ENCODE assay signal across 13 cellular contexts in genomic region chr18:76346490-76347130, GRCh38.
A peak's percentile ranks its signal among the peaks of the same experiment; 100 is the strongest.
DNase-seq lines count a peak whose midpoint lies in the region; ATAC-seq and TF ChIP-seq lines count a peak whose summit lies in the region.
"Had no signal": no experiment of that assay in that cellular context is flagged by ENCODE, and none has a peak within 500 bp of the region (broad histone marks: within the 10 kb centered on the region; RNA-seq: fewer than 3 reads in every experiment).

No MANE protein-coding gene starts in this region.

- H3K4ac ChIP-seq in neuronal stem cell (ENCODE audit: low read length): no peak overlapping the region

- H2AFZ ChIP-seq in neuronal stem cell (ENCODE audit: low read length): no peak overlapping the region

- TF ChIP-seq EP300 in esophagus muscularis mucosa (IDR thresholded peaks at IDR 0.05): no peak

- peak overlapping the region; percentile 88 for H3K18ac ChIP-seq in neuronal stem cell (ENCODE audit: low read length)

- H3K14ac ChIP-seq in neuronal stem cell (ENCODE audit: low read length): no peak overlapping the region

- peak overlapping the region; percentile 73 for H3K23ac ChIP-seq in neuronal stem cell (ENCODE audit: low read depth, low read length, poor library complexity)

- H4K8ac ChIP-seq in neuronal stem cell (ENCODE audit: low read depth, low read length): no peak overlapping the region

- H3K9me3 ChIP-seq in BLaER1 (peaks cover 3% of the 10 kb centered on the region; the same call in 1 of the 2 replicates), esophagus muscularis mucosa (no peaks in the 10 kb centered on the region), neuronal stem cell (replicated peaks in 1 of 2; ENCODE audit: control insufficient read depth in 2 of 2, insufficient read depth in 1 of 2, low read depth in 1 of 2, low read length in 2 of 2) (no peaks in the 10 kb centered on the region)

- H3K4me3 ChIP-seq in BLaER1 (peak overlapping the region; percentile 25; the same call in 1 of the 2 replicates), esophagus muscularis mucosa (no peak overlapping the region), neuronal stem cell (ENCODE audit: low read length in 2 of 2) (no peak overlapping the region)

- H3K27ac ChIP-seq in BLaER1 (peak overlapping the region; percentile 62), esophagus muscularis mucosa (replicated peaks in 1 of 4) (no peak overlapping the region), neuronal stem cell (replicated peaks; ENCODE audit: low read length) (no peak overlapping the region)

- intact Hi-C loops in esophagus muscularis mucosa (cut with DNase I) (loop anchor here (5.0 kb wide), 1 partner anchor 1694 kb away; no protein-coding TSS in a partner anchor), left cardiac atrium (cut with DNase I) (loop anchor here in 1 of 2 donors (10.0 kb wide), 1 partner anchor 1692 kb away; no protein-coding TSS in a partner anchor)

- ATAC-seq in left cardiac atrium: no peak
- ATAC-seq: CD8-positive, alpha-beta T cell had no signal

- H3K4me2 ChIP-seq in BLaER1: peak overlapping the region; percentile 83
- H3K4me2 ChIP-seq in neuronal stem cell (ENCODE audit: insufficient read depth, low read length, poor library complexity, severe bottlenecking): no peak overlapping the region

- H3K36me3 ChIP-seq in BLaER1 (no peaks in the 10 kb centered on the region), esophagus muscularis mucosa (no peaks in the 10 kb centered on the region), neuronal stem cell (replicated peaks in 1 of 2; ENCODE audit: control insufficient read depth in 2 of 2, insufficient read depth in 2 of 2, low read length in 2 of 2) (no peaks in the 10 kb centered on the region)

- H3K4me1 ChIP-seq in BLaER1 (peaks cover 28% of the 10 kb centered on the region), esophagus muscularis mucosa (peaks cover 0 to 14% (median 13%) of the 10 kb centered on the region in 4 donors), neuronal stem cell (ENCODE audit: control insufficient read depth in 2 of 2, insufficient read depth in 1 of 2, low read depth in 1 of 2, low read length in 2 of 2) (peaks cover 3 to 13% of the 10 kb centered on the region in 2 donors)

- 0 out of 2 replicates have a peak overlapping the region, but pooled peaks have one; percentile 45 for H3K9ac ChIP-seq in BLaER1
- H3K9ac ChIP-seq in neuronal stem cell (ENCODE audit: low read depth, low read length, poor library complexity): no peak overlapping the region

- H2BK12ac ChIP-seq in neuronal stem cell (ENCODE audit: low read length): peak overlapping the region; percentile 12

- H4K91ac ChIP-seq in neuronal stem cell (ENCODE audit: low read depth, low read length, poor library complexity): no peak overlapping the region

- H3K79me1 ChIP-seq in neuronal stem cell (ENCODE audit: low read depth, low read length): no peaks in the 10 kb centered on the region

- DNase-seq in D341Med (ENCODE audit: low spot score): peak; percentile 28
- DNase-seq in esophagus muscularis mucosa (ENCODE audit: extremely low spot score): peak; percentile 78
- DNase-seq in neuronal stem cell (ENCODE audit: low spot score): no peak
- DNase-seq in HPDE6-E6E7 (ENCODE audit: extremely low spot score): no peak
- DNase-seq in left cardiac atrium: no peak
- DNase-seq in NCI-H510A (lab: John Stamatoyannopoulos, UW): no peak
- DNase-seq: CD8-positive, alpha-beta T cell; COR-L47; DND-41; GDM1; HCEC 1CT; HFFc6 had no signal

- no peak for TF ChIP-seq CTCF in esophagus muscularis mucosa (IDR thresholded peaks at IDR 0.05)

- H2AK5ac ChIP-seq in neuronal stem cell (ENCODE audit: low read depth, low read length): peak overlapping the region; percentile 94

- no peaks in the 10 kb centered on the region for H3K27me3 ChIP-seq in BLaER1
- H3K27me3 ChIP-seq in esophagus muscularis mucosa: no peaks in the 10 kb centered on the region
- H3K27me3 ChIP-seq in neuronal stem cell (ENCODE audit: control insufficient read depth in 3 of 3, insufficient read depth in 3 of 3, low read depth in 1 of 3, low read length in 3 of 3): no peaks in the 10 kb centered on the region

- no peak overlapping the region for H2BK120ac ChIP-seq in neuronal stem cell (ENCODE audit: low read depth, low read length)

- no peak overlapping the region for H2BK5ac ChIP-seq in neuronal stem cell (ENCODE audit: low read length)

- no peaks in the 10 kb centered on the region for H4K20me1 ChIP-seq in BLaER1

- peak overlapping the region; percentile 59 for H2BK15ac ChIP-seq in neuronal stem cell (ENCODE audit: low read length)

- no peak for TF ChIP-seq POLR2A in esophagus muscularis mucosa (IDR thresholded peaks at IDR 0.05; ENCODE audit: low read depth)

- 99% methylated on average over 18 of the region's 29 CpGs for WGBS in esophagus muscularis mucosa
- no CpG with 5 or more reads among the region's 29 CpGs for WGBS in neuronal stem cell (ENCODE audit: extremely low coverage in 2 of 2, insufficient read length in 2 of 2, insufficient replicate concordance in 1 of 2), 2 donors

Comparison
In these comparisons a context has a peak if more than half of its experiments do, and no peak if none do; other contexts are left out.
1. DNase-seq: peak in D341Med (single experiment) and esophagus muscularis mucosa (single experiment); none in neuronal stem cell (single experiment), HPDE6-E6E7 (single experiment), left cardiac atrium (single experiment) and NCI-H510A (single experiment).